ENCODE assay signal across 9 cellular contexts in the genomic region with DNA sequence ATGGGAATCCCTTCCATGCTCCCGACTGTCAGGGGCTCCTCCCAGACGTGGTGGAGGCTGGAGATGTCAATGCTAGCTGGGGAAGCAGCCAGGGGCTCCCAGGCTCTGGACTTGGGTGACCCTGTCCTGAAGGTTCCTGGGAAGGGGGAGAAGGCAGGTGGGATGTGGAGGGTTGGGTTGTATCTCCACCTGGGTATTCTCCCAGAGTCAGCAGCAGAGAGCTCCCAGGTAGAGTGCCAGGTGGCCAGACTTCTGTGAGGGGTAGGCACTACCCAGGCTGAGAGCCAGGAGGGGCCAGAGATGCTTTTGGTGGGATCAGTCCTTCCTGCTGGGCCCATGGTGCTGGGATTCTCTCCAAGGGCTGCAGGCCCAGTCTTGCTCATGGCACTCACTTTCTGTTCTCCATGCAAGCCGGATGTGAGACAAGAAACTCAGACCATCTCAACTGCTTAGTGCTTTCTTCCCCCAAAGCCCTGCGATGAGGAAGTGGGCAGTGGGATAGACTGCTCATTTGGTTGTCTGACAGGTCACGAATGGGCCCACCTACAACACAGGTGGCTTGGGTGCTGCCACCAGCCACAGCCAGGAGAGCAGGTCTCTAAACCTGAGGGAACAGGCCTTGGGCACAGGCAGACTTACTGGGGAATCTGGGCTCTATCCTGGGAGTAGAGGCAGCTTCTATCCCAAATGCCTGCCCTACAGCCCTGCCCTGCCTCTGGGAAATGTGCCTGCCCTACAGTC. TPM values are rescaled to one million over a fixed set of nuclear protein-coding genes. Genes with fewer than 3 reads are reported as not detected.
A peak's percentile ranks its signal among the peaks of the same experiment; 100 is the strongest.
DNase-seq lines count a peak whose midpoint lies in the region; ATAC-seq and TF ChIP-seq lines count a peak whose summit lies in the region.
"Had no signal": no experiment of that assay in that cellular context is flagged by ENCODE, and none has a peak within 500 bp of the region (broad histone marks: within the 10 kb centered on the region; RNA-seq: fewer than 3 reads in every experiment).

No MANE protein-coding gene starts in this region.

- H3K27ac ChIP-seq in dorsolateral prefrontal cortex: peak overlapping the region in 13 of 59 donors; percentile 2 to 46 (median 18)

- H3K4me1 Mint-ChIP-seq in chondrocyte (ENCODE audit: low read depth): peaks cover 13% of the 10 kb centered on the region

- ATAC-seq in GM19463 (IDR thresholded peaks at IDR 0.05; ENCODE audit: unreplicated experiment) (peak; percentile 85), HG03159 (IDR thresholded peaks at IDR 0.05; ENCODE audit: unreplicated experiment) (peak; percentile 78), HG03469 (IDR thresholded peaks at IDR 0.05; ENCODE audit: unreplicated experiment) (no peak)

- no peaks in the 10 kb centered on the region for H3K9me3 Mint-ChIP-seq in chondrocyte (ENCODE audit: low read depth)

- no peaks in the 10 kb centered on the region for H3K36me3 Mint-ChIP-seq in chondrocyte (ENCODE audit: low read depth)

- H3K27me3 Mint-ChIP-seq in chondrocyte (ENCODE audit: low read depth): no peaks in the 10 kb centered on the region

- DNase-seq in GM12864 (ENCODE audit: low read depth): peak; percentile 62
- DNase-seq in chondrocyte (ENCODE audit: low spot score): peak; percentile 59
- DNase-seq in cerebellar nuclear complex (lab: John Stamatoyannopoulos, UW): no peak
- no peak for DNase-seq in NCI-H345 (lab: John Stamatoyannopoulos, UW)
- no peak for DNase-seq in dorsolateral prefrontal cortex
- DNase-seq: NCI-H187 had no signal

- H3K4me3 Mint-ChIP-seq in chondrocyte (ENCODE audit: unreplicated experiment): no peak overlapping the region

- no peak overlapping the region for H3K27ac Mint-ChIP-seq in chondrocyte (ENCODE audit: unreplicated experiment)

- intact Hi-C loops in dorsolateral prefrontal cortex (cut with DNase I): loop anchor here (5.0 to 10.0 kb wide), 3 partner anchors 99 to 353 kb away; no protein-coding TSS in a partner anchor

- no peaks in the 10 kb centered on the region for H3K27me3 ChIP-seq in dorsolateral prefrontal cortex

- TF ChIP-seq CTCF in GM12864 (IDR thresholded peaks at IDR 0.05; ENCODE audit: low read depth, low read length, missing control alignments): no peak
- no peak for TF ChIP-seq CTCF in chondrocyte (IDR thresholded peaks at IDR 0.05)
- TF ChIP-seq CTCF in dorsolateral prefrontal cortex (IDR thresholded peaks at IDR 0.05 in 54 of 56, conservative IDR thresholded peaks at IDR 0.05 in 2 of 56; ENCODE audit: low read depth in 1 of 56, partially characterized antibody in 56 of 56): no peak

- H3K4me3 ChIP-seq in GM12864 (ENCODE audit: low read depth, low read length): no peak overlapping the region
- H3K4me3 ChIP-seq in dorsolateral prefrontal cortex: no peak overlapping the region

RNA-seq across cellular contexts. Expression of a gene that starts 52.5 kb away (rescaled TPM):
- 0.27 to 0.82 TPM (median 0.48 TPM) in 3 replicates for total RNA-seq in chondrocyte
- 100 to 1,000 TPM; 111 to 469 (median 313) TPM for total RNA-seq in dorsolateral prefrontal cortex

Comparison
In these comparisons a context has a peak if more than half of its experiments do, and no peak if none do; other contexts are left out.
1. DNase-seq: peak in GM12864 (single experiment) and chondrocyte (single experiment); none in cerebellar nuclear complex (0 of 2), NCI-H345 (single experiment) and dorsolateral prefrontal cortex (0 of 10).
2. RNA of a gene that starts 52.5 kb away (total RNA-seq): 111 to 469 TPM in dorsolateral prefrontal cortex; 0.27 to 0.82 TPM in chondrocyte; every median in the first group is over 10 times any median in the second.